Comparison of ENCODE assay signal across 6 cellular contexts in genomic region chr12:40175489-40175888, GRCh38. TPM values are rescaled to one million over a fixed set of nuclear protein-coding genes. Genes with fewer than 3 reads are reported as not detected.
"Had no signal": no experiment of that assay in that cellular context is flagged by ENCODE, and none has a peak within 500 bp of the region (broad histone marks: within the 10 kb centered on the region; RNA-seq: fewer than 3 reads in every experiment).

No MANE protein-coding gene starts in this region.

- H3K4me3 Mint-ChIP-seq: GM23338, H9 had no signal

- H3K27ac Mint-ChIP-seq: GM23338, H9 had no signal

- H3K4me1 Mint-ChIP-seq: GM23338 had no signal

- ATAC-seq: GM23338, K562 had no signal

- H2AFZ ChIP-seq: GM23338 had no signal

- DNase-seq: H9, HCEC 1CT, IMR-90 had no signal

- H3K4me3 ChIP-seq: GM23338, K562 had no signal

- H3K4me2 ChIP-seq: GM23338 had no signal

RNA-seq across cellular contexts. Expression of gene LRRK2, which starts 49.3 kb away (rescaled TPM):
- total RNA-seq: HT-29 had no signal
- polyA plus RNA-seq: GM23338 had no signal
